9 cellular contexts compared by ENCODE assay signal in the genomic region with DNA sequence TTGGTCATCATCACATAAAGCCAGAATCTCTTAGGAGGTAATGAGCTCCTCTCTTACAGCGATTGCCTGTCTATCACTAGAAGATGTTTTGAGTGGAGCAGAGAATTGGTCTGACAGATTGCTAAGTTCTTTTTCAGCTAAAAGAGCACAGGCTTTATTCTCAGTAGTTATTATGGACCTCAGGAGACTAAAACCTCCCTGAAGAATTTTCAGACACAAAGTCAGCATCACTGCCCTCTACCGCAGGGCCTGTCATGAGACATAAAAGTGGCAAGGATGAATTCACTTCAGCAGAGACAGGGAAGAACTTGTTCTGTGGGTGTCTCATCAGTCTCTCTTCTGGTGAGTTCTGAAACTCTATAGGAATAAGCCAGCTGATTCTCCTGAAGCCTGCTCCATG. TPM values are rescaled to one million over a fixed set of nuclear protein-coding genes. Genes with fewer than 3 reads are reported as not detected.
"Had no signal": no experiment of that assay in that cellular context is flagged by ENCODE, and none has a peak within 500 bp of the region (broad histone marks: within the 10 kb centered on the region; RNA-seq: fewer than 3 reads in every experiment).

TSS of gene OR51I2 (plus strand) at position 301 of the 400 bp plus-strand sequence. CDS start 4,166 bp downstream, outside the sequence.

- H2AFZ ChIP-seq: GM23338 had no signal

- ATAC-seq: GM23338 had no signal

- H3K4me1 ChIP-seq: HAP-1 had no signal

- H3K4me3 Mint-ChIP-seq: GM23338 had no signal

- FAIRE-seq: H1, HTR-8/SVneo had no signal

- H3K27ac Mint-ChIP-seq: GM23338 had no signal

- H3K9ac ChIP-seq: KMS-11 had no signal

- H3K4me2 ChIP-seq: GM23338, KMS-11 had no signal

- H3K9me3 Mint-ChIP-seq: GM23338 had no signal

- H3K36me3 ChIP-seq: HAP-1 had no signal

- H3K4me3 ChIP-seq: GM23338, HAP-1 had no signal

- DNase-seq: H7, IMR-90, KBM-7 had no signal

- H3K27ac ChIP-seq: KMS-11 had no signal

- H3K9me3 ChIP-seq: HAP-1 had no signal

RNA-seq across cellular contexts. Expression of gene OR51I2, which starts in this region (rescaled TPM):
- total RNA-seq: GM23338, H1, H7, HT-29, IMR-90 had no signal
- polyA plus RNA-seq: GM23338, H1, IMR-90 had no signal
